14 cellular contexts compared by ENCODE assay signal in the genomic region with DNA sequence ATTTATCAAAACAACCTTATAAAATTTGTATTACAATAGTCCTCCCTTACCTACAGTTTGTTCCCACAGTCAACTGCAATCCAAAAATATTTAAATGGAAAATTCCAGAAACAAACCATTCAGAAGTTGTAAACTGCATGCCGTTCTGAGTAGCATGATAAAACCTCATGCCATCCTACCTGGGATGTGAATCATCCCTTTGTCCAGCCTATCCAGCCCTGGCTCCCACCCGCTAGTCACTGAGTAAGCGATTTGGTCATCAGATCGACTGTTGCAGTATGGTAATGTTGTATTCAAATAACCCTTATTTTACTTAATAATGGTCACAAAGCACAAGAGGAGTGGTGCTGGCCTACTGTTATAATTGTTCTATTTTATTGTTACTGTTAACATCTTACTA.
A peak's percentile ranks its signal among the peaks of the same experiment; 100 is the strongest.
DNase-seq lines count a peak whose midpoint lies in the region; ATAC-seq, FAIRE-seq and TF ChIP-seq lines count a peak whose summit lies in the region.
"Had no signal": no experiment of that assay in that cellular context is flagged by ENCODE, and none has a peak within 500 bp of the region (broad histone marks: within the 10 kb centered on the region; RNA-seq: fewer than 3 reads in every experiment).

No MANE protein-coding gene starts in this region.

- BruUV-seq in Calu3 (replicated peaks; lab: Mats Ljungman, UMichigan), result no TSS peak

- H3K36me3 Mint-ChIP-seq in Calu3 (ENCODE audit: insufficient read depth, unreplicated experiment), result peaks cover 41% of the 10 kb centered on the region

- H3K27me3 ChIP-seq in bronchial epithelial cell (ENCODE audit: control insufficient read depth, insufficient read depth, low read length) (no peaks in the 10 kb centered on the region), lower lobe of right lung (ENCODE audit: low read depth) (no peaks in the 10 kb centered on the region)
- H3K27me3 ChIP-seq: heart right ventricle had no signal

- CTCF ChIA-PET in Calu3 (lab: Charles Lee), result interaction anchor here (1.0 to 2.6 kb wide), 3 partner anchors 12 to 305 kb away, joined by 3 to 14 read pairs (median 4); no protein-coding TSS in a partner anchor

- peaks cover 29% of the 10 kb centered on the region for H3K4me1 ChIP-seq in lower lobe of right lung

- peak overlapping the region; percentile 85 for H3K27ac ChIP-seq in lower lobe of right lung

- H3K27ac Mint-ChIP-seq in Calu3 (ENCODE audit: unreplicated experiment), result peak overlapping the region; percentile 57
- H3K27ac Mint-ChIP-seq: T-cell had no signal

- no peaks in the 10 kb centered on the region for H3K9me3 ChIP-seq in lower lobe of right lung
- H3K9me3 ChIP-seq: heart right ventricle, mucosa of descending colon had no signal

- TF ChIP-seq CTCF in Calu3 (IDR thresholded peaks at IDR 0.05; ENCODE audit: unreplicated experiment) (no peak), bronchial epithelial cell (IDR thresholded peaks at IDR 0.05; ENCODE audit: insufficient read depth, low read length, severe bottlenecking) (no peak), lower lobe of right lung (IDR thresholded peaks at IDR 0.05) (no peak)

- no peaks in the 10 kb centered on the region for H3K27me3 Mint-ChIP-seq in Calu3 (ENCODE audit: unreplicated experiment)
- H3K27me3 Mint-ChIP-seq: T-cell had no signal

- DNase-seq in Calu3 (peak; percentile 34), M059J (ENCODE audit: low read depth) (peak; percentile 86), bronchial epithelial cell (ENCODE audit: low read depth) (peak; percentile 93), lower lobe of right lung (no peak), CD1c-positive myeloid dendritic cell (ENCODE audit: extremely low spot score) (no peak), NCI-H446 (lab: John Stamatoyannopoulos, UW) (no peak)
- DNase-seq: activated CD4-positive, alpha-beta T cell treated with anti-CD3 and anti-CD28 coated beads, Interleukin-2, amount 50 U/mL, for 1 hour; activated effector memory CD4-positive, alpha-beta T cell treated with anti-CD3 and anti-CD28 coated beads, Interleukin-2, amount 50 U/mL, for 16 hours; NCI-H524 treated with DMSO at 0.1 percent for 48 hours had no signal

- intact Hi-C loops in Calu3 (cut with micrococcal nuclease; ENCODE audit: unreplicated experiment), result loop anchor here (2.0 kb wide), 1 partner anchor 29 kb away; no protein-coding TSS in a partner anchor
- intact Hi-C loops in lower lobe of right lung (cut with DNase I), result no loop called here

- H3K9me3 Mint-ChIP-seq in Calu3 (ENCODE audit: low read depth, unreplicated experiment), result no peaks in the 10 kb centered on the region
- H3K9me3 Mint-ChIP-seq: T-cell had no signal

- H3K4me3 Mint-ChIP-seq in Calu3 (ENCODE audit: low read depth, unreplicated experiment), result no peak overlapping the region

- H3K4me3 ChIP-seq in bronchial epithelial cell (ENCODE audit: low read depth, low read length), result no peak overlapping the region
- H3K4me3 ChIP-seq in lower lobe of right lung, result no peak overlapping the region
- H3K4me3 ChIP-seq: mucosa of descending colon had no signal

- peak; percentile 76 for FAIRE-seq in bronchial epithelial cell (lab: Jason Lieb, UNC)

- H3K36me3 ChIP-seq in bronchial epithelial cell (ENCODE audit: control insufficient read depth, insufficient read depth, low read length) (no peaks in the 10 kb centered on the region), lower lobe of right lung (no peaks in the 10 kb centered on the region)
- H3K36me3 ChIP-seq: heart right ventricle had no signal

- H3K4me1 Mint-ChIP-seq in Calu3 (ENCODE audit: low read depth, unreplicated experiment), result peaks cover 50% of the 10 kb centered on the region

- ATAC-seq in lower lobe of right lung, result no peak
- no peak for ATAC-seq in GM21447 (IDR thresholded peaks at IDR 0.05; ENCODE audit: unreplicated experiment)
- no peak for ATAC-seq in GM21360 (IDR thresholded peaks at IDR 0.05; ENCODE audit: unreplicated experiment)

Comparison
In these comparisons a context has a peak if more than half of its experiments do, and no peak if none do; other contexts are left out.
1. DNase-seq: peak in Calu3 (single experiment), M059J (single experiment) and bronchial epithelial cell (single experiment); none in lower lobe of right lung (single experiment), CD1c-positive myeloid dendritic cell (single experiment) and NCI-H446 (0 of 2).